ENCODE assay signal across 8 cellular contexts in genomic region chrX:13013353-13014110, GRCh38. TPM values are rescaled to one million over a fixed set of nuclear protein-coding genes. Genes with fewer than 3 reads are reported as not detected.
DNase-seq lines count a peak whose midpoint lies in the region; ATAC-seq, FAIRE-seq and TF ChIP-seq lines count a peak whose summit lies in the region.

No MANE protein-coding gene starts in this region.

- peak overlapping the region; percentile 63 for H3K4me2 ChIP-seq in A549

- ATAC-seq in A549 (peak in 1 of 2 experiments; percentile 72; a peak in 3 of 6 replicates), GM18867 (IDR thresholded peaks at IDR 0.05; ENCODE audit: unreplicated experiment) (peak; percentile 91), HG03066 (IDR thresholded peaks at IDR 0.05; ENCODE audit: low read depth, unreplicated experiment) (peak; percentile 91)

- no peaks in the 10 kb centered on the region for H3K9me3 ChIP-seq in A549
- H3K9me3 ChIP-seq in SJCRH30 (replicated peaks), result no peaks in the 10 kb centered on the region
- H3K9me3 ChIP-seq in left ventricle myocardium inferior (replicated peaks), result no peaks in the 10 kb centered on the region
- no peaks in the 10 kb centered on the region for H3K9me3 ChIP-seq in thymus (ENCODE audit: control insufficient read depth)
- no peaks in the 10 kb centered on the region for H3K9me3 ChIP-seq in tibial nerve

- 51% methylated on average over 8 of the region's 8 CpGs for WGBS in A549 (ENCODE audit: missing lambda C conversion rate)
- 40% methylated on average over 8 of the region's 8 CpGs for WGBS in thymus
- whole genome bisulfite sequencing in tibial nerve, 2 donors, result 36 to 51% methylated on average over 8 of the region's 8 CpGs

- DNase-seq in A549 (ENCODE audit: low read depth in 1 of 2, low spot score in 1 of 2) (peak in 1 of 2 experiments; percentile 40), SJCRH30 (peak; percentile 40 to 68), left ventricle myocardium inferior (no peak), EL (no peak), tibial nerve (ENCODE audit: low spot score in 2 of 2) (no peak)

- TF ChIP-seq CTCF in A549 (IDR thresholded peaks at IDR 0.05), result no peak
- TF ChIP-seq CTCF in left ventricle myocardium inferior (IDR thresholded peaks at IDR 0.05; ENCODE audit: borderline replicate concordance), result no peak
- no peak for TF ChIP-seq CTCF in tibial nerve (IDR thresholded peaks at IDR 0.05)

- CTCF ChIA-PET in A549 (lab: Yijun Ruan, JAX), result interaction anchor here (1.2 to 3.0 kb wide), 2 partner anchors 11 to 20 kb away, joined by 3 to 7 read pairs; no protein-coding TSS in a partner anchor

- H3K4me1 ChIP-seq in A549 (peaks cover 56% of the 10 kb centered on the region), SJCRH30 (peaks cover 58% of the 10 kb centered on the region), left ventricle myocardium inferior (no peaks in the 10 kb centered on the region), thymus (ENCODE audit: control insufficient read depth, insufficient read depth, low read length) (no peaks in the 10 kb centered on the region), tibial nerve (peaks cover 0 to 15% (median 2%) of the 10 kb centered on the region in 4 donors)

- peak; percentile 13 for FAIRE-seq in A549 (lab: Jason Lieb, UNC)

- TF ChIP-seq RAD21 in A549 (conservative IDR thresholded peaks at IDR 0.05 in 1 of 2, IDR thresholded peaks at IDR 0.05 in 1 of 2), result no peak

- TF ChIP-seq POLR2A in A549 (IDR thresholded peaks at IDR 0.05; ENCODE audit: low read length) (no peak), tibial nerve (IDR thresholded peaks at IDR 0.05) (no peak)

- POLR2A ChIA-PET in A549 (lab: Yijun Ruan, JAX), result no interaction called here

- H3K27me3 ChIP-seq in SJCRH30, result no peaks in the 10 kb centered on the region
- H3K27me3 ChIP-seq in left ventricle myocardium inferior (ENCODE audit: low read depth), result no peaks in the 10 kb centered on the region
- H3K27me3 ChIP-seq in thymus (ENCODE audit: control insufficient read depth, insufficient read depth), result no peaks in the 10 kb centered on the region
- no peaks in the 10 kb centered on the region for H3K27me3 ChIP-seq in tibial nerve

- H3K36me3 ChIP-seq in SJCRH30, result no peaks in the 10 kb centered on the region
- H3K36me3 ChIP-seq in left ventricle myocardium inferior, result no peaks in the 10 kb centered on the region
- no peaks in the 10 kb centered on the region for H3K36me3 ChIP-seq in thymus (ENCODE audit: control insufficient read depth, insufficient read depth)
- no peaks in the 10 kb centered on the region for H3K36me3 ChIP-seq in tibial nerve

- H3K4me3 ChIP-seq in A549, result no peak overlapping the region
- H3K4me3 ChIP-seq in SJCRH30, result peak overlapping the region; percentile 18
- no peak overlapping the region for H3K4me3 ChIP-seq in left ventricle myocardium inferior
- no peak overlapping the region for H3K4me3 ChIP-seq in thymus (ENCODE audit: low read length)
- peak overlapping the region in 1 of 4 donors; percentile 3 for H3K4me3 ChIP-seq in tibial nerve

- H3K27ac ChIP-seq in A549 (peak overlapping the region; percentile 69 to 76), SJCRH30 (peak overlapping the region; percentile 75), left ventricle myocardium inferior (replicated peaks) (peak overlapping the region; percentile 64), thymus (ENCODE audit: low read depth) (peak overlapping the region; percentile 58), tibial nerve (peak overlapping the region in 2 of 4 donors; percentile 56 to 69)

- intact Hi-C loops in left ventricle myocardium inferior (cut with micrococcal nuclease), result no loop called here

- no peak for TF ChIP-seq EP300 in A549 (IDR thresholded peaks at IDR 0.05)
- peak in 1 of 2 donors; percentile 60 for TF ChIP-seq EP300 in tibial nerve (IDR thresholded peaks at IDR 0.05)

TF ChIP-seq in A549, 52 proteins besides CTCF, POLR2A, EP300 and RAD21:
- TF ChIP-seq CEBPB (IDR thresholded peaks at IDR 0.05) (peak in 1 of 2 experiments; percentile 32; a peak in 1 of 4 replicates), ZSCAN20 (CRISPR knock-in tag; IDR thresholded peaks at IDR 0.05) (no peak)
TF ChIP-seq in A549: peak in this region for 1.

RNA-seq across cellular contexts. Expression of gene FAM9C, which starts 30.9 kb away (rescaled TPM):
- polyA plus RNA-seq in A549 (2011; rRNA removed), result not detected in 2 replicates
- polyA plus RNA-seq in A549 (2012; cell fraction: cytosol; rRNA removed), result not detected in 2 replicates
- polyA plus RNA-seq in A549 (2012; cell fraction: nucleus; rRNA removed), result 0.01 TPM in 1 of 2 replicates, not detected in the other
- polyA plus RNA-seq in A549 (2017; fragmentation: RNase III; extraction: RNeasy Plus Mini Kit Qiagen cat#74134 plus additional on column Dnase treatment), result 0.03 TPM in 1 of 3 replicates, not detected in the others
- not detected in 2 replicates for polyA minus RNA-seq in A549 (2011; rRNA and poly(A)+ RNA removed)
- 0.16 and 0.20 TPM in 2 replicates for total RNA-seq in SJCRH30 (2014; rRNA removed; shearing (Covaris generic))
- total RNA-seq in left ventricle myocardium inferior, result not detected
- 0.07 TPM for polyA plus RNA-seq in thymus
- not detected for total RNA-seq in tibial nerve

RNA-seq across cellular contexts. Expression of gene TMSB4X, which starts 38.6 kb away (rescaled TPM):
- 3,130 and 3,742 TPM in 2 replicates for polyA plus RNA-seq in A549 (2011; rRNA removed)
- polyA plus RNA-seq in A549 (2012; cell fraction: cytosol; rRNA removed), result 3,096 and 3,118 TPM in 2 replicates
- polyA plus RNA-seq in A549 (2012; cell fraction: nucleus; rRNA removed), result 460 and 1,554 TPM in 2 replicates
- 6,622 to 7,955 TPM (median 7,447 TPM) in 3 replicates for polyA plus RNA-seq in A549 (2017; fragmentation: RNase III; extraction: RNeasy Plus Mini Kit Qiagen cat#74134 plus additional on column Dnase treatment)
- 852 and 1,226 TPM in 2 replicates for polyA minus RNA-seq in A549 (2011; rRNA and poly(A)+ RNA removed)
- total RNA-seq in SJCRH30 (2014; rRNA removed; shearing (Covaris generic)), result 1,274 and 1,377 TPM in 2 replicates
- total RNA-seq in left ventricle myocardium inferior, result 955 TPM
- polyA plus RNA-seq in thymus, result 12,473 TPM
- 1,000 to 10,000 TPM; 3,029 to 4,490 (median 3,421) TPM for total RNA-seq in tibial nerve

Comparison
In these comparisons a context has a peak if more than half of its experiments do, and no peak if none do; other contexts are left out.
1. DNase-seq: peak in SJCRH30 (2 of 2); none in left ventricle myocardium inferior (single experiment), EL (single experiment) and tibial nerve (0 of 2).